ENCODE assay signal across 16 cellular contexts in the genomic region with DNA sequence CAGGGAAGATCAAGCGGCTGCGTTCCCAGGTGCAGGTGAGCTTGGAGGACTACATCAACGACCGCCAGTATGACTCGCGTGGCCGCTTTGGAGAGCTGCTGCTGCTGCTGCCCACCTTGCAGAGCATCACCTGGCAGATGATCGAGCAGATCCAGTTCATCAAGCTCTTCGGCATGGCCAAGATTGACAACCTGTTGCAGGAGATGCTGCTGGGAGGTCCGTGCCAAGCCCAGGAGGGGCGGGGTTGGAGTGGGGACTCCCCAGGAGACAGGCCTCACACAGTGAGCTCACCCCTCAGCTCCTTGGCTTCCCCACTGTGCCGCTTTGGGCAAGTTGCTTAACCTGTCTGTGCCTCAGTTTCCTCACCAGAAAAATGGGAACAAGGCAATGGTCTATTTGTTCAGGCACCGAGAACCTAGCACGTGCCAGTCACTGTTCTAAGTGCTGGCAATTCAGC. TPM values are rescaled to one million over a fixed set of nuclear protein-coding genes. Genes with fewer than 3 reads are reported as not detected.
DNase-seq lines count a peak whose midpoint lies in the region; ATAC-seq, FAIRE-seq and TF ChIP-seq lines count a peak whose summit lies in the region.
"Had no signal": no experiment of that assay in that cellular context is flagged by ENCODE, and none has a peak within 500 bp of the region (broad histone marks: within the 10 kb centered on the region; RNA-seq: fewer than 3 reads in every experiment).

No MANE protein-coding gene starts in this region.

- no peaks in the 10 kb centered on the region for H3K9me3 ChIP-seq in HepG2 (ENCODE audit: low read length)
- H3K9me3 ChIP-seq: BLaER1 treated with 17β-estradiol and CSF1 and Interleukin-3, amounts not matched to agents 10 nM and 100 nM; HAP-1 had no signal

- no TSS peak for BruUV-seq in HepG2 (replicated peaks; lab: Mats Ljungman, UMichigan)

- ATAC-seq in GM23338 (no peak), HepG2 (no peak), GM21367 (IDR thresholded peaks at IDR 0.05; ENCODE audit: unreplicated experiment) (no peak)

- H3K27ac ChIP-seq in GM23338 (ENCODE audit: low read depth) (no peak overlapping the region), dorsolateral prefrontal cortex (peak overlapping the region in 52 of 59 donors; percentile 0 to 86 (median 64)), HepG2 (ENCODE audit: extremely low read length, insufficient read depth, low read length) (no peak overlapping the region)
- H3K27ac ChIP-seq: BLaER1 treated with 17β-estradiol and CSF1 and Interleukin-3, amounts not matched to agents 10 nM and 100 nM; GM23248 had no signal

- H3K36me3 ChIP-seq in GM23338 (ENCODE audit: insufficient read depth) (no peaks in the 10 kb centered on the region), HepG2 (replicated peaks in 1 of 2; ENCODE audit: control insufficient read depth in 1 of 2, insufficient read depth in 2 of 2, low read length in 2 of 2) (peaks cover 35 to 86% of the 10 kb centered on the region in 2 experiments)
- H3K36me3 ChIP-seq: BLaER1 treated with 17β-estradiol and CSF1 and Interleukin-3, amounts not matched to agents 10 nM and 100 nM; HAP-1 had no signal

- no peak overlapping the region for H3K4me3 ChIP-seq in GM23338
- H3K4me3 ChIP-seq in dorsolateral prefrontal cortex, result peak overlapping the region in 2 of 59 donors; percentile 7 to 12
- H3K4me3 ChIP-seq in HepG2 (replicated peaks in 1 of 3; ENCODE audit: insufficient read depth in 1 of 3, low read depth in 2 of 3, low read length in 3 of 3), result no peak overlapping the region
- H3K4me3 ChIP-seq: BLaER1 treated with 17β-estradiol and CSF1 and Interleukin-3, amounts not matched to agents 10 nM and 100 nM; GM23248; HAP-1 had no signal

- H3K27me3 ChIP-seq in GM23338 (ENCODE audit: insufficient read depth), result no peaks in the 10 kb centered on the region
- H3K27me3 ChIP-seq in dorsolateral prefrontal cortex, result peaks cover 0 to 6% (median 0%) of the 10 kb centered on the region in 45 donors
- no peaks in the 10 kb centered on the region for H3K27me3 ChIP-seq in HepG2 (ENCODE audit: control insufficient read depth in 1 of 2, insufficient read depth in 2 of 2, low read length in 2 of 2)
- H3K27me3 ChIP-seq: BLaER1 treated with 17β-estradiol and CSF1 and Interleukin-3, amounts not matched to agents 10 nM and 100 nM had no signal

- no peak overlapping the region for H3K4me3 Mint-ChIP-seq in GM23338
- H3K4me3 Mint-ChIP-seq: CD4-positive, CD25-positive, alpha-beta regulatory T cell; HFFc6 had no signal

- no peaks in the 10 kb centered on the region for H4K20me1 ChIP-seq in GM23338 (replicated peaks; ENCODE audit: insufficient read depth)
- no peaks in the 10 kb centered on the region for H4K20me1 ChIP-seq in HepG2 (ENCODE audit: insufficient read depth, low read length)
- H4K20me1 ChIP-seq: BLaER1 treated with 17β-estradiol and CSF1 and Interleukin-3, amounts not matched to agents 10 nM and 100 nM had no signal

- peak; percentile 6 to 45; a peak in 2 of 4 replicates for TF ChIP-seq POLR2A in HepG2 (IDR thresholded peaks at IDR 0.05; ENCODE audit: insufficient read depth in 1 of 2, low read depth in 2 of 2, low read length in 2 of 2)

- H2AFZ ChIP-seq in GM23338 (peak overlapping the region; percentile 93), HepG2 (ENCODE audit: low read length) (no peak overlapping the region)
- H2AFZ ChIP-seq: GM23248 had no signal

- H3K9me3 Mint-ChIP-seq in GM23338, result no peaks in the 10 kb centered on the region
- H3K9me3 Mint-ChIP-seq: HFFc6 had no signal

- in situ Hi-C loops in HepG2 (cut with HindIII; ENCODE audit: extremely low pct_ligation_motif_present, low pct_unique_long_range_greater_than_20kb), result no loop called here

- no peaks in the 10 kb centered on the region for H3F3A ChIP-seq in GM23338 (replicated peaks; ENCODE audit: low read depth)

- no peak for TF ChIP-seq RAD21 in HepG2 (CRISPR knock-in tag; IDR thresholded peaks at IDR 0.05)

- H3K4me2 ChIP-seq in GM23338 (no peak overlapping the region), HepG2 (ENCODE audit: low read depth, low read length) (no peak overlapping the region)
- H3K4me2 ChIP-seq: BLaER1 treated with 17β-estradiol and CSF1 and Interleukin-3, amounts not matched to agents 10 nM and 100 nM had no signal

- TF ChIP-seq EP300 in HepG2 (IDR thresholded peaks at IDR 0.05; ENCODE audit: low read depth in 2 of 2, low read length in 2 of 2) (no peak), HepG2 (CRISPR knock-in tag; IDR thresholded peaks at IDR 0.05; ENCODE audit: borderline replicate concordance) (no peak)

- POLR2A ChIA-PET in HepG2 (lab: Yijun Ruan, JAX), result interaction anchor here (0.7 to 1.0 kb wide), 2 partner anchors 14 to 30 kb away, joined by 3 read pairs; no protein-coding TSS in a partner anchor

- H3K4me1 Mint-ChIP-seq in GM23338, result no peaks in the 10 kb centered on the region
- H3K4me1 Mint-ChIP-seq: CD4-positive, CD25-positive, alpha-beta regulatory T cell had no signal

- DNase-seq in GM23338 (ENCODE audit: low spot score), result no peak
- no peak for DNase-seq in HTR-8/SVneo (ENCODE audit: insufficient read length, low spot score)
- no peak for DNase-seq in dorsolateral prefrontal cortex
- no peak for DNase-seq in HepG2 (ENCODE audit: low spot score)
- no peak for DNase-seq in NCI-H1105 treated with DMSO at 0.1 percent for 48 hours (lab: John Stamatoyannopoulos, UW)
- no peak for DNase-seq in HuH-7.5 (ENCODE audit: low spot score)
- DNase-seq: ACHN; Calu3; CD4-positive, CD25-positive, alpha-beta regulatory T cell; DMS 273 treated with DMSO at 0.1 percent for 48 hours; GM23248; HFFc6; IMR-90 had no signal

- CTCF ChIA-PET in HepG2 (lab: Yijun Ruan, JAX; ENCODE audit: low intra/inter-chr PET ratio, low total read pairs), result no interaction called here

- H3K27ac Mint-ChIP-seq in GM23338, result no peak overlapping the region
- H3K27ac Mint-ChIP-seq: CD4-positive, CD25-positive, alpha-beta regulatory T cell; HFFc6 had no signal

- intact Hi-C loops in dorsolateral prefrontal cortex (cut with DNase I) (no loop called here), HepG2 (cut with micrococcal nuclease; ENCODE audit: unreplicated experiment) (no loop called here)

- H3K9ac ChIP-seq in HepG2 (ENCODE audit: insufficient read depth, low read depth, low read length), result no peak overlapping the region
- H3K9ac ChIP-seq: BLaER1 treated with 17β-estradiol and CSF1 and Interleukin-3, amounts not matched to agents 10 nM and 100 nM; GM23248 had no signal

- H3K27me3 Mint-ChIP-seq in GM23338 (ENCODE audit: insufficient read depth, low read depth, poor library complexity), result peaks cover 5% of the 10 kb centered on the region
- H3K27me3 Mint-ChIP-seq: CD4-positive, CD25-positive, alpha-beta regulatory T cell had no signal

- H3K9me2 ChIP-seq in GM23338 (ENCODE audit: insufficient read depth), result peaks cover 3% of the 10 kb centered on the region; the same call in 1 of the 2 replicates

- H3K4me1 ChIP-seq in GM23338 (ENCODE audit: insufficient read depth) (no peaks in the 10 kb centered on the region), HepG2 (ENCODE audit: insufficient read depth, low read length) (peaks cover 63% of the 10 kb centered on the region)
- H3K4me1 ChIP-seq: HAP-1 had no signal

- H3K79me2 ChIP-seq in GM23338 (replicated peaks; ENCODE audit: insufficient read depth) (no peaks in the 10 kb centered on the region), HepG2 (ENCODE audit: insufficient read depth, low read length) (no peaks in the 10 kb centered on the region)

- FAIRE-seq in HTR-8/SVneo (lab: Jason Lieb, UNC) (peak; percentile 44), HepG2 (lab: Jason Lieb, UNC) (no peak)

- no peak for TF ChIP-seq CTCF in GM23338 (conservative IDR thresholded peaks at IDR 0.05; ENCODE audit: low read depth in 2 of 2)
- TF ChIP-seq CTCF in dorsolateral prefrontal cortex (IDR thresholded peaks at IDR 0.05 in 54 of 56, conservative IDR thresholded peaks at IDR 0.05 in 2 of 56; ENCODE audit: low read depth in 1 of 56, partially characterized antibody in 56 of 56), result no peak
- TF ChIP-seq CTCF in HepG2 (CRISPR knock-in tag; IDR thresholded peaks at IDR 0.05), result no peak

- WGBS in HepG2 (ENCODE audit: low lambda C conversion rate), result 98% methylated on average over 14 of the region's 14 CpGs

- H3K36me3 Mint-ChIP-seq in GM23338 (ENCODE audit: low read depth), result no peaks in the 10 kb centered on the region
- H3K36me3 Mint-ChIP-seq: CD4-positive, CD25-positive, alpha-beta regulatory T cell had no signal

TF ChIP-seq in GM23338, 12 proteins besides CTCF, POLR2A, EP300 and RAD21 (continues in another document):
- no peak for TF ChIP-seq ZNF114 (CRISPR knock-in tag; IDR thresholded peaks at IDR 0.05)
- TF ChIP-seq JUNB (IDR thresholded peaks at IDR 0.05; ENCODE audit: unreplicated experiment), result no peak

RNA-seq across cellular contexts. Expression of gene TTPAL, which starts 51.6 kb away (rescaled TPM):
- 10.2 TPM in 2 replicates for total RNA-seq in GM23338 (2014; rRNA removed; shearing (Covaris generic))
- polyA plus RNA-seq in GM23338 (2016; fragmentation: Nextera tagmentation; extraction: Ambion mirVana), result 3.5 and 3.7 TPM in 2 replicates
- 10 to 100 TPM in 119 of 120 experiments, 1 to 10 TPM in 1; 10.0 to 26.4 (median 18.3) TPM for total RNA-seq in dorsolateral prefrontal cortex
- 18.8 and 25.0 TPM in 2 replicates for total RNA-seq in HepG2 (2016; rRNA removed; fragmentation: Illumina TruSeq; extraction: Trizol)
- 5.5 and 6.4 TPM in 2 replicates for total RNA-seq in HepG2 (2016; cell fraction: cytosol; rRNA removed; fragmentation: Illumina TruSeq; extraction: Trizol; ENCODE audit: low read depth)
- total RNA-seq in HepG2 (2016; cell fraction: insoluble cytoplasmic fraction; rRNA removed; fragmentation: Illumina TruSeq; extraction: Trizol), result 18.9 and 20.5 TPM in 2 replicates
- total RNA-seq in HepG2 (2016; cell fraction: membrane; rRNA removed; fragmentation: Illumina TruSeq; extraction: Trizol), result 9.4 and 11.1 TPM in 2 replicates
- total RNA-seq in HepG2 (2016; cell fraction: nucleus; rRNA removed; fragmentation: Illumina TruSeq; extraction: Trizol), result 12.8 and 13.9 TPM in 2 replicates
- polyA plus RNA-seq in HepG2 (2011; rRNA removed), result 4.3 and 6.5 TPM in 2 replicates
- 2.9 and 4.0 TPM in 2 replicates for polyA plus RNA-seq in HepG2 (2011; cell fraction: cytosol; rRNA removed)
- polyA plus RNA-seq in HepG2 (2011; cell fraction: nucleus; rRNA removed), result 7.3 and 9.9 TPM in 2 replicates
- polyA plus RNA-seq in HepG2 (2012), result 6.4 and 9.2 TPM in 2 replicates
- polyA plus RNA-seq in HepG2 (2016; cell fraction: cytosol; fragmentation: Illumina TruSeq; extraction: Trizol; ENCODE audit: low read depth), result 0.79 and 1.3 TPM in 2 replicates
- polyA plus RNA-seq in HepG2 (2016; cell fraction: insoluble cytoplasmic fraction; fragmentation: Illumina TruSeq; extraction: Trizol; ENCODE audit: low read depth), result 16.0 and 18.5 TPM in 2 replicates
- 3.7 and 4.2 TPM in 2 replicates for polyA plus RNA-seq in HepG2 (2016; cell fraction: membrane; fragmentation: Illumina TruSeq; extraction: Trizol; ENCODE audit: low read depth)
- 19.0 and 22.5 TPM in 2 replicates for polyA plus RNA-seq in HepG2 (2016; cell fraction: nucleus; fragmentation: Illumina TruSeq; extraction: Trizol; ENCODE audit: insufficient read depth, low read depth)
- 13.1 and 21.0 TPM in 2 replicates for polyA minus RNA-seq in HepG2 (2011; rRNA and poly(A)+ RNA removed; ENCODE audit: low replicate concordance)
- 5.7 and 6.9 TPM in 2 replicates for polyA minus RNA-seq in HepG2 (2011; cell fraction: cytosol; rRNA and poly(A)+ RNA removed)
- polyA minus RNA-seq in HepG2 (2011; cell fraction: nucleus; rRNA and poly(A)+ RNA removed), result 6.1 and 6.7 TPM in 2 replicates

Comparison
In these comparisons a context has a peak if more than half of its experiments do, and no peak if none do; other contexts are left out.
1. H3K27ac ChIP-seq: peak in dorsolateral prefrontal cortex (52 of 59); none in GM23338 (single experiment) and HepG2 (single experiment).